In genomic region chr9:21746550-21746949, GRCh38 we compare ENCODE assay signal across 24 cellular contexts. TPM values are rescaled to one million over a fixed set of nuclear protein-coding genes. Genes with fewer than 3 reads are reported as not detected.
DNase-seq lines count a peak whose midpoint lies in the region; ATAC-seq, FAIRE-seq and TF ChIP-seq lines count a peak whose summit lies in the region.
"Had no signal": no experiment of that assay in that cellular context is flagged by ENCODE, and none has a peak within 500 bp of the region (broad histone marks: within the 10 kb centered on the region; RNA-seq: fewer than 3 reads in every experiment).

No MANE protein-coding gene starts in this region.

- H3K36me3 ChIP-seq in RWPE2 (ENCODE audit: low read depth): no peaks in the 10 kb centered on the region
- H3K36me3 ChIP-seq: BLaER1 had no signal

- no peak for FAIRE-seq in RCC 7860 (lab: Jason Lieb, UNC)
- FAIRE-seq: GM12892, GM19239 had no signal

- DNase-seq in NCI-H187 treated with DMSO at 0.1 percent for 48 hours (lab: John Stamatoyannopoulos, UW) (peak; percentile 2), NCI-H187 (lab: John Stamatoyannopoulos, UW) (no peak), NCI-H2081 (lab: John Stamatoyannopoulos, UW) (peak; percentile 61 to 62), RWPE2 (ENCODE audit: low spot score) (no peak), renal cortical epithelial cell (ENCODE audit: low read depth) (peak; percentile 16), SKM-1 (lab: John Stamatoyannopoulos, UW; ENCODE audit: unreplicated experiment) (no peak), RCC 7860 (ENCODE audit: low spot score) (no peak)
- no peak for DNase-seq in activated CD4-positive, alpha-beta T cell treated with anti-CD3 and anti-CD28 coated beads for 1 hour
- DNase-seq: CD4-positive, CD25-positive, alpha-beta regulatory T cell; DMS153; DND-41; H9; NCI-H1048; NCI-H1694 treated with DMSO at 0.1 percent for 48 hours; NCI-H2171; NCI-H510A; Right ventricle myocardium superior had no signal

- no peak for TF ChIP-seq CTCF in RWPE2 (IDR thresholded peaks at IDR 0.05; ENCODE audit: poor library complexity, severe bottlenecking)

- no peaks in the 10 kb centered on the region for H3K27me3 ChIP-seq in RWPE2 (ENCODE audit: insufficient read depth, poor library complexity, severe bottlenecking)
- H3K27me3 ChIP-seq: BLaER1 had no signal

- H3K4me1 ChIP-seq in RWPE2 (ENCODE audit: insufficient read depth, poor library complexity, severe bottlenecking): peaks cover 45% of the 10 kb centered on the region
- H3K4me1 ChIP-seq: BLaER1 had no signal

- ATAC-seq in RWPE2 (ENCODE audit: low read depth): no peak

- H3K4me3 ChIP-seq in RWPE2 (ENCODE audit: severe bottlenecking): no peak overlapping the region
- H3K4me3 ChIP-seq: BLaER1 had no signal

- no peaks in the 10 kb centered on the region for H3K9me3 ChIP-seq in RWPE2 (ENCODE audit: severe bottlenecking)
- H3K9me3 ChIP-seq: BLaER1 had no signal

- H3K27ac ChIP-seq in RWPE2 (ENCODE audit: poor library complexity, severe bottlenecking): peak overlapping the region; percentile 75
- H3K27ac ChIP-seq: 22Rv1, BLaER1, HL-60, KMS-11 had no signal

RNA-seq across cellular contexts. Expression of gene MTAP, which starts 55.9 kb away (rescaled TPM):
- total RNA-seq in renal cortical epithelial cell: 42.6 and 59.4 TPM in 2 replicates
- total RNA-seq: SK-MEL-5 had no signal

Comparison
In these comparisons a context has a peak if more than half of its experiments do, and no peak if none do; other contexts are left out.
1. DNase-seq: peak in NCI-H187 treated with DMSO at 0.1 percent for 48 hours (single experiment), NCI-H2081 (2 of 2) and renal cortical epithelial cell (single experiment); none in NCI-H187 (0 of 2), RWPE2 (single experiment), activated CD4-positive, alpha-beta T cell treated with anti-CD3 and anti-CD28 coated beads for 1 hour (single experiment), SKM-1 (single experiment) and RCC 7860 (single experiment).